In the genomic region with DNA sequence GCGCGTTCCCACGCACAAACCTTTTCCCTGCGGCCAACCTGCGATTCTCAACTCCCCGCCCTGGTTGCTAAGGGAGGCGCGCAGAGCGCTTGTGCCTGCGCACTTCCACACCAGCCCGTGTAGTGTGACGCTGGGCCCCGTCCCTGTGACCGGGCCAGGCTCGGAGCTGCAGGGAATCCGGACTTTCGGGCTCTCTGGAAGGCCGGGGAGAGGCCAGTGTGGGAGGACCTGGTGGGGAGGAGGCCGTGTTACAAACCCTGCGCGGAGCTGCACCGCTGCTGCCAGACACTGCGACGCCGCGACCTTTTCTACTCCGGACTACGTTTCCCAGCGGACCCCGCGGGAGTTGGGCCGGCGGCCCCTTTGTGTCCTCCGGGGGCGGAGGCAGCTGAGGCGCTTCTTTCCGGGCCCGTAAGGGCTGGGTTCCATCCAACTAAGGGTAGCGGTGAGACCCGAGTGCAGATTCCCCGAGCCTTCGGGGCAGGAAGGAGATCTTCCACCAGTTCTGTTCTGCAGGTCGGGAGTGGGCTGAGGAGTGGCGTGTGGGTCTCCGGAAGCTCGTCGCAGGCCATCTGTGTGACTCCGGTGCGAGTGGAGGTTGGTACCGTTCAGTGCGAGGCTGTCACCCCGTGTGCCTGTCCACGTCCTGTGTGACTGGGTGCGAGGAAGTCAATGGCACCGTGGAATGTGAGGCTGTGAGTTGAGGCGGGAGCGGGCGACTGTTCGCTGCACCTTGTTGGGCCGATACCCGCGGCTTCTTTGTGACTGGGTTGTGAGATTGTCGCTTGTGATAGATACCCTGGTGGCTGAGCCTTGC, we compare ENCODE assay signal across 7 cellular contexts. TPM values are rescaled to one million over a fixed set of nuclear protein-coding genes. Genes with fewer than 3 reads are reported as not detected.
DNase-seq lines count a peak whose midpoint lies in the region; ATAC-seq, FAIRE-seq and TF ChIP-seq lines count a peak whose summit lies in the region.

A gene (plus strand): TSS at position 396 of the 817 bp plus-strand sequence. CDS start 999 bp downstream, outside the sequence.

- DNase-seq in NCI-H2196 (lab: John Stamatoyannopoulos, UW; ENCODE audit: unreplicated experiment) = peak; percentile 88
- DNase-seq in activated CD4-positive, CD25-positive, alpha-beta regulatory T cell treated with anti-CD3 and anti-CD28 coated beads, Interleukin-2, amount 50 U/mL, for 16 hours (ENCODE audit: low read depth, low spot score) = peak; percentile 81
- DNase-seq in central memory CD8-positive, alpha-beta T cell (ENCODE audit: low spot score in 2 of 2) = peak; percentile 79 to 84
- peak; percentile 35 for DNase-seq in keratinocyte (ENCODE audit: low read depth, low spot score)
- DNase-seq in stimulated activated CD4-positive, alpha-beta T cell treated with anti-CD3 and anti-CD28 coated beads, Interleukin-12 subunit alpha, Interleukin-12 subunit beta, amount 100 ng/mL, for 4 hours = peak; percentile 83

- peak within 1 kb of the TSS; percentile 29 for H3K27ac ChIP-seq in keratinocyte (ENCODE audit: control insufficient read depth, insufficient read depth, low read length)

- peak within 1 kb of the TSS; percentile 100 for H2AFZ ChIP-seq in keratinocyte (ENCODE audit: control insufficient read depth, low read length)

- no peaks in the 10 kb centered on the region for H3K27me3 Mint-ChIP-seq in central memory CD8-positive, alpha-beta T cell

- peaks cover 5% of the 10 kb centered on the region for H3K79me2 ChIP-seq in keratinocyte (ENCODE audit: control insufficient read depth, insufficient read depth, low read length)

- TF ChIP-seq CTCF in keratinocyte (optimal IDR thresholded peaks at IDR 0.05 in 1 of 3, IDR thresholded peaks at IDR 0.05 in 1 of 3, conservative IDR thresholded peaks at IDR 0.05 in 1 of 3; ENCODE audit: extremely low read depth in 1 of 3, insufficient read depth in 2 of 3, low read length in 3 of 3) = no peak

- no peaks in the 10 kb centered on the region for H4K20me1 ChIP-seq in keratinocyte (ENCODE audit: control insufficient read depth, extremely low read depth, insufficient read depth, low read length)

- H3K4me3 Mint-ChIP-seq in central memory CD8-positive, alpha-beta T cell = peak within 1 kb of the TSS; percentile 86

- no peaks in the 10 kb centered on the region for H3K9me1 ChIP-seq in keratinocyte (ENCODE audit: control insufficient read depth, extremely low read depth, insufficient read depth, low read length)

- peak within 1 kb of the TSS; percentile 75 for H3K9ac ChIP-seq in keratinocyte (ENCODE audit: control insufficient read depth, extremely low read depth, insufficient read depth, low read length)

- peak within 1 kb of the TSS; percentile 79 to 90 (median 88) for H3K4me3 ChIP-seq in keratinocyte (ENCODE audit: control insufficient read depth in 2 of 3, extremely low read depth in 1 of 3, insufficient read depth in 2 of 3, low read depth in 1 of 3, low read length in 3 of 3)

- ATAC-seq in GM18499 (IDR thresholded peaks at IDR 0.05; ENCODE audit: insufficient read depth, unreplicated experiment) (peak; percentile 37), HG02970 (IDR thresholded peaks at IDR 0.05; ENCODE audit: low FRiP score, unreplicated experiment) (peak; percentile 59)
- peak; percentile 69 for ATAC-seq in central memory CD8-positive, alpha-beta T cell (replicated peaks; ENCODE audit: extremely low read depth, poor library complexity, severe bottlenecking)

- peaks cover 21% of the 10 kb centered on the region for H3K36me3 Mint-ChIP-seq in central memory CD8-positive, alpha-beta T cell (ENCODE audit: insufficient read depth)

- H3K27ac Mint-ChIP-seq in central memory CD8-positive, alpha-beta T cell (ENCODE audit: low read depth) = peak within 1 kb of the TSS; percentile 97

- H3K27me3 ChIP-seq in keratinocyte (ENCODE audit: control insufficient read depth, extremely low read depth, insufficient read depth, low read length) = no peaks in the 10 kb centered on the region

- peaks cover 0 to 4% of the 10 kb centered on the region in 2 experiments for H3K36me3 ChIP-seq in keratinocyte (ENCODE audit: control insufficient read depth in 2 of 2, extremely low read depth in 1 of 2, insufficient read depth in 2 of 2, low read length in 2 of 2)

- H3K4me1 Mint-ChIP-seq in central memory CD8-positive, alpha-beta T cell = peaks cover 32% of the 10 kb centered on the region

- no peaks in the 10 kb centered on the region for H3K9me3 ChIP-seq in keratinocyte (ENCODE audit: control insufficient read depth, low read depth, low read length)

- peaks cover 6% of the 10 kb centered on the region for H3K4me1 ChIP-seq in keratinocyte (ENCODE audit: control insufficient read depth, extremely low read depth, insufficient read depth, low read length)

- no peak for FAIRE-seq in keratinocyte (lab: Jason Lieb, UNC)

- dilution Hi-C loops in keratinocyte (cut with MboI; ENCODE audit: extremely low pct_ligation_motif_present, low sequenced_read_pairs) = no loop called here

- H3K9me3 Mint-ChIP-seq in central memory CD8-positive, alpha-beta T cell = no peaks in the 10 kb centered on the region

- peak within 1 kb of the TSS; percentile 95 for H3K4me2 ChIP-seq in keratinocyte (ENCODE audit: control insufficient read depth, extremely low read depth, insufficient read depth, low read depth, low read length)

RNA-seq across cellular contexts. Expression of the gene that starts here (rescaled TPM):
- 1.6 to 2.9 TPM (median 1.9 TPM) in 3 replicates for polyA plus RNA-seq in keratinocyte
- 5.7 TPM for polyA plus RNA-seq in keratinocyte (2011; ENCODE audit: low read depth)
- 1.2 and 2.1 TPM in 2 replicates for polyA plus RNA-seq in keratinocyte (2011; cell fraction: cytosol; rRNA removed)
- polyA plus RNA-seq in keratinocyte (2011; cell fraction: nucleus; rRNA removed) = 2.6 and 5.2 TPM in 2 replicates
- polyA plus RNA-seq in keratinocyte (2012; ENCODE audit: low replicate concordance) = 1.8 TPM in 2 replicates
- 1.1 to 6.2 TPM (median 4.5 TPM) in 3 replicates for polyA minus RNA-seq in keratinocyte
- 2.1 TPM for polyA minus RNA-seq in keratinocyte (2011; cell fraction: cytosol; rRNA and poly(A)+ RNA removed)
- 2.4 and 5.4 TPM in 2 replicates for polyA minus RNA-seq in keratinocyte (2011; cell fraction: nucleus; rRNA and poly(A)+ RNA removed)

Comparison
In these comparisons a context has a peak if more than half of its experiments do, and no peak if none do; other contexts are left out.
1. Peak in every context shown above with its lines: DNase-seq, ATAC-seq, H3K4me3 ChIP-seq and H3K27ac ChIP-seq.
2. DNase-seq: peak in every context shown above with its lines; median percentile 88 in NCI-H2196; 83 in stimulated activated CD4-positive, alpha-beta T cell treated with anti-CD3 and anti-CD28 coated beads, Interleukin-12 subunit alpha, Interleukin-12 subunit beta, amount 100 ng/mL, for 4 hours; 82 in central memory CD8-positive, alpha-beta T cell; 81 in activated CD4-positive, CD25-positive, alpha-beta regulatory T cell treated with anti-CD3 and anti-CD28 coated beads, Interleukin-2, amount 50 U/mL, for 16 hours; 35 in keratinocyte.